ENCODE assay signal across 8 cellular contexts in genomic region chr22:45413368-45414211, GRCh38. TPM values are rescaled to one million over a fixed set of nuclear protein-coding genes. Genes with fewer than 3 reads are reported as not detected.
DNase-seq lines count a peak whose midpoint lies in the region; ATAC-seq, FAIRE-seq and TF ChIP-seq lines count a peak whose summit lies in the region.

Gene RIBC2 (plus strand): TSS chr22:45413693. CDS start chr22:45413887, 194 bp downstream.
Gene SMC1B (minus strand): TSS chr22:45413599. CDS start chr22:45413567, 32 bp downstream.

- peak; percentile 63 for DNase-seq in GM12892 (ENCODE audit: insufficient read length)
- peak; percentile 93 for DNase-seq in NCI-H2029 (lab: John Stamatoyannopoulos, UW)
- DNase-seq in activated CD4-positive, alpha-beta T cell treated with anti-CD3 and anti-CD28 coated beads for 24 hours (ENCODE audit: low read depth in 2 of 2): peak; percentile 72 to 87
- DNase-seq in chondrocyte (ENCODE audit: low spot score): peak; percentile 75
- peak; percentile 75 for DNase-seq in kidney tubule cell (ENCODE audit: low spot score)
- peak; percentile 58 to 65 for DNase-seq in stimulated activated CD4-positive, alpha-beta T cell treated with anti-CD3 and anti-CD28 coated beads, Interleukin-15, amount 100 ng/mL, for 1 hour (ENCODE audit: low read depth in 1 of 2, low spot score in 1 of 2)
- no peak for DNase-seq in NAMALWA (ENCODE audit: low spot score)

- H3K27ac Mint-ChIP-seq in chondrocyte (ENCODE audit: unreplicated experiment): peak within 1 kb of the TSS; percentile 85

- no peak for ATAC-seq in GM19328 (IDR thresholded peaks at IDR 0.05; ENCODE audit: unreplicated experiment)

- peak; percentile 27 for TF ChIP-seq CTCF in chondrocyte (IDR thresholded peaks at IDR 0.05)

- H3K9me3 Mint-ChIP-seq in chondrocyte (ENCODE audit: low read depth): peaks cover 1% of the 10 kb centered on the region

- TF ChIP-seq POLR2A in GM12892 (IDR thresholded peaks at IDR 0.05; ENCODE audit: low read depth, low read length): no peak

- no peaks in the 10 kb centered on the region for H3K27me3 Mint-ChIP-seq in chondrocyte (ENCODE audit: low read depth)

- H3K4me3 Mint-ChIP-seq in chondrocyte (ENCODE audit: unreplicated experiment): peak within 1 kb of the TSS; percentile 82

- peaks cover 6% of the 10 kb centered on the region for H3K4me1 Mint-ChIP-seq in chondrocyte (ENCODE audit: low read depth)

- FAIRE-seq in GM12892 (lab: Jason Lieb, UNC): peak; percentile 21

- no peaks in the 10 kb centered on the region for H3K36me3 Mint-ChIP-seq in chondrocyte (ENCODE audit: low read depth)

RNA-seq across cellular contexts. Expression of gene RIBC2, which starts in this region (rescaled TPM):
- 0.89 TPM for polyA plus RNA-seq in GM12892 (2012; ENCODE audit: missing spikeins)
- 0.41 to 1.1 TPM in 2 of 3 replicates, not detected in the other for total RNA-seq in chondrocyte

RNA-seq across cellular contexts. Expression of gene SMC1B, which starts in this region (rescaled TPM):
- not detected for polyA plus RNA-seq in GM12892 (2012; ENCODE audit: missing spikeins)
- total RNA-seq in chondrocyte: not detected in 3 replicates
